Comparison of ENCODE assay signal across 26 cellular contexts in genomic region chr13:77055158-77055557, GRCh38.
"Had no signal": no experiment of that assay in that cellular context is flagged by ENCODE, and none has a peak within 500 bp of the region (broad histone marks: within the 10 kb centered on the region; RNA-seq: fewer than 3 reads in every experiment).

No MANE protein-coding gene starts in this region.

- H3K9me3 ChIP-seq: breast epithelium, Peyer's patch, SJSA1 had no signal

- H3K4me3 ChIP-seq: breast epithelium, Peyer's patch, SJSA1 had no signal

- H3K4me1 Mint-ChIP-seq: activated CD4-positive, alpha-beta T cell treated with anti-CD3 and anti-CD28 coated beads, Interleukin-2, amount 10 ng/mL, durations not matched to agents 7 days and 5 days; activated naive CD4-positive, alpha-beta T cell treated with anti-CD3 and anti-CD28 coated beads, Interleukin-2, amount 10 ng/mL, durations not matched to agents 7 days and 5 days had no signal

- H3K27me3 ChIP-seq: breast epithelium, Peyer's patch, SJSA1 had no signal

- H3K27ac ChIP-seq: Peyer's patch, RWPE1, SJSA1 had no signal

- H3K27me3 Mint-ChIP-seq: activated CD4-positive, alpha-beta memory T cell treated with anti-CD3 and anti-CD28 coated beads for 36 hours; activated CD4-positive, alpha-beta T cell treated with anti-CD3 and anti-CD28 coated beads, Interleukin-2, amount 10 ng/mL, durations not matched to agents 7 days and 5 days; activated naive CD4-positive, alpha-beta T cell treated with anti-CD3 and anti-CD28 coated beads, Interleukin-2, amount 10 ng/mL, durations not matched to agents 7 days and 5 days had no signal

- ATAC-seq: activated T-cell treated with anti-CD3 and anti-CD28 coated beads, Interleukin-2, amount 50 U/mL, for 72 hours; SK-N-SH treated with all-trans-retinoic acid at 6 μM for 48 hours had no signal

- H3K9me3 Mint-ChIP-seq: activated CD4-positive, alpha-beta memory T cell treated with anti-CD3 and anti-CD28 coated beads for 36 hours; activated CD4-positive, alpha-beta T cell treated with anti-CD3 and anti-CD28 coated beads, Interleukin-2, amount 10 ng/mL, durations not matched to agents 7 days and 5 days; activated naive CD4-positive, alpha-beta T cell treated with anti-CD3 and anti-CD28 coated beads, Interleukin-2, amount 10 ng/mL, durations not matched to agents 7 days and 5 days; activated T-cell treated with anti-CD3 and anti-CD28 coated beads, Interleukin-2, amount 50 U/mL, for 72 hours; activated T-helper 2 cell treated with anti-CD3 and anti-CD28 coated beads, Interferon-gamma antibody, Interleukin-2, Interleukin-4, amounts not matched to agents 10 μg/mL and 5 μg/mL and 100 μg/mL, durations not matched to agents 14 hours and 24 hours and 36 hours had no signal

- H3K4me3 Mint-ChIP-seq: activated CD4-positive, alpha-beta memory T cell treated with anti-CD3 and anti-CD28 coated beads for 36 hours; activated CD4-positive, alpha-beta T cell treated with anti-CD3 and anti-CD28 coated beads, Interleukin-2, amount 10 ng/mL, durations not matched to agents 7 days and 5 days; activated naive CD4-positive, alpha-beta T cell treated with anti-CD3 and anti-CD28 coated beads, Interleukin-2, amount 10 ng/mL, durations not matched to agents 7 days and 5 days; activated T-cell treated with anti-CD3 and anti-CD28 coated beads, Interleukin-2, amount 50 U/mL, for 72 hours had no signal

- H3K4me1 ChIP-seq: breast epithelium, Peyer's patch, SJSA1 had no signal

- H3K27ac Mint-ChIP-seq: activated CD4-positive, alpha-beta memory T cell treated with anti-CD3 and anti-CD28 coated beads for 36 hours; activated CD4-positive, alpha-beta T cell treated with anti-CD3 and anti-CD28 coated beads, Interleukin-2, amount 10 ng/mL, durations not matched to agents 7 days and 5 days; activated naive CD4-positive, alpha-beta T cell treated with anti-CD3 and anti-CD28 coated beads, Interleukin-2, amount 10 ng/mL, durations not matched to agents 7 days and 5 days; activated T-cell treated with anti-CD3 and anti-CD28 coated beads, Interleukin-2, amount 50 U/mL, for 72 hours; activated T-helper 2 cell treated with anti-CD3 and anti-CD28 coated beads, Interferon-gamma antibody, Interleukin-2, Interleukin-4, amounts not matched to agents 10 μg/mL and 5 μg/mL and 100 μg/mL, durations not matched to agents 14 hours and 24 hours and 36 hours had no signal

- H3K36me3 ChIP-seq: breast epithelium had no signal

- DNase-seq: activated CD4-positive, alpha-beta memory T cell treated with anti-CD3 and anti-CD28 coated beads for 36 hours; activated CD4-positive, alpha-beta T cell treated with anti-CD3 and anti-CD28 coated beads, Interleukin-2, amount 10 ng/mL, durations not matched to agents 7 days and 5 days; activated CD4-positive, CD25-positive, alpha-beta regulatory T cell; activated CD8-positive, alpha-beta memory T cell treated with anti-CD3 and anti-CD28 coated beads for 24 hours; activated gamma-delta T cell treated with Interleukin-2 at 50 U/mL for 16 hours; activated naive CD4-positive, alpha-beta T cell treated with anti-CD3 and anti-CD28 coated beads, Interleukin-2, amount 10 ng/mL, durations not matched to agents 7 days and 5 days; activated T-cell treated with anti-CD3 and anti-CD28 coated beads, Interleukin-2, amount 50 U/mL, for 72 hours; aorta; caudate nucleus; KG1; NCI-H1105; NCI-H1436; NCI-H1694 treated with DMSO at 0.1 percent for 48 hours; NCI-H2029 treated with DMSO at 0.1 percent for 48 hours; NCI-H345; NCI-H510A; NCI-H526 treated with DMSO at 0.1 percent for 48 hours; NCI-H82; Peyer's patch; SHP77; SW 1271 had no signal
